Comparison of ENCODE assay signal across 2 cellular contexts in the genomic region with DNA sequence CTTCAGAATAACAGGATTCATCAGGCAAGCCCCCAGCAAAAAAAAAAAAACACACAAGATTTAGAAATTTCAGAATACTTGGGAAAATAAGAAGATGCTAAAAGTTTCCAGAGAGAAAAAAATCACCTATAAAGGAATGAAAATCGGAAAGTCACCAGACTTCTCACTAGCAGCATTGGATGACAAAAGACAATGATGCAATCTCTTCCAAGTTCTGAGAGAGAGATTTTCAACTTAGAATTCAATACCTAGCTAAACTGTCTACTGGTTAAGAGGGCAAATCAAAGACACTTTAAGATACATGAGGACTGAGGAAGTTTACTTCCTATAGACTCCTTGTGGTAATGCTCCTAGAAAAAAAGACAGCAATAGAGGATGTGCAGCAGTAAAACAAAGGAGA.
TF ChIP-seq lines count a peak whose summit lies in the region.

No MANE protein-coding gene starts in this region.

TF ChIP-seq in HEK293, 187 proteins besides CTCF, POLR2A, EP300 and RAD21:
- peak; percentile 86 for TF ChIP-seq SETDB1 (IDR thresholded peaks at IDR 0.05; ENCODE audit: insufficient read length, low read length)
- TF ChIP-seq ZNF449 (tag by site-specific recombination; IDR thresholded peaks at IDR 0.05), result no peak
- no peak for TF ChIP-seq ZNF394 (tag by site-specific recombination; IDR thresholded peaks at IDR 0.05; ENCODE audit: borderline replicate concordance)
- TF ChIP-seq PRDM10 (tag by site-specific recombination; IDR thresholded peaks at IDR 0.05), result no peak
- 0 out of 2 replicates have a peak, but pooled peaks have one; percentile 9 for TF ChIP-seq ZNF350 (tag by site-specific recombination; IDR thresholded peaks at IDR 0.05)
- no peak for TF ChIP-seq ZNF792 (tag by site-specific recombination; IDR thresholded peaks at IDR 0.05)
- TF ChIP-seq ZNF19 (tag by site-specific recombination; IDR thresholded peaks at IDR 0.05; ENCODE audit: low read depth), result no peak
- TF ChIP-seq, protein P1, sequence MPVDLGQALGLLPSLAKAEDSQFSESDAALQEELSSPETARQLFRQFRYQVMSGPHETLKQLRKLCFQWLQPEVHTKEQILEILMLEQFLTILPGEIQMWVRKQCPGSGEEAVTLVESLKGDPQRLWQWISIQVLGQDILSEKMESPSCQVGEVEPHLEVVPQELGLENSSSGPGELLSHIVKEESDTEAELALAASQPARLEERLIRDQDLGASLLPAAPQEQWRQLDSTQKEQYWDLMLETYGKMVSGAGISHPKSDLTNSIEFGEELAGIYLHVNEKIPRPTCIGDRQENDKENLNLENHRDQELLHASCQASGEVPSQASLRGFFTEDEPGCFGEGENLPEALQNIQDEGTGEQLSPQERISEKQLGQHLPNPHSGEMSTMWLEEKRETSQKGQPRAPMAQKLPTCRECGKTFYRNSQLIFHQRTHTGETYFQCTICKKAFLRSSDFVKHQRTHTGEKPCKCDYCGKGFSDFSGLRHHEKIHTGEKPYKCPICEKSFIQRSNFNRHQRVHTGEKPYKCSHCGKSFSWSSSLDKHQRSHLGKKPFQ (tag by site-specific recombination; IDR thresholded peaks at IDR 0.05), result no peak
- TF ChIP-seq HOXD13 (CRISPR knock-in tag; IDR thresholded peaks at IDR 0.05; ENCODE audit: borderline replicate concordance), result no peak

TF ChIP-seq in K562, 482 proteins besides CTCF, POLR2A, EP300 and RAD21 (continued from another document and continues in another):
- TF ChIP-seq CBX3 (IDR thresholded peaks at IDR 0.05; ENCODE audit: borderline replicate concordance in 1 of 2, low read length in 2 of 2), result peak in 1 of 2 experiments; percentile 98; a peak in 2 of 3 replicates
- TF ChIP-seq ZEB2 (IDR thresholded peaks at IDR 0.05), result peak; percentile 61; the same call in 1 of the 2 replicates
- no peak for TF ChIP-seq TAL1 (IDR thresholded peaks at IDR 0.05)
- no peak for TF ChIP-seq ZMIZ1 (IDR thresholded peaks at IDR 0.05; ENCODE audit: low read depth in 2 of 2, low read length in 2 of 2)
- TF ChIP-seq FIP1L1 (IDR thresholded peaks at IDR 0.05; ENCODE audit: low read depth, low read length, poor library complexity, severe bottlenecking), result no peak
- TF ChIP-seq PRPF4 (IDR thresholded peaks at IDR 0.05; ENCODE audit: insufficient read depth, low read depth, low read length, poor library complexity, severe bottlenecking), result no peak
- TF ChIP-seq, protein P2, sequence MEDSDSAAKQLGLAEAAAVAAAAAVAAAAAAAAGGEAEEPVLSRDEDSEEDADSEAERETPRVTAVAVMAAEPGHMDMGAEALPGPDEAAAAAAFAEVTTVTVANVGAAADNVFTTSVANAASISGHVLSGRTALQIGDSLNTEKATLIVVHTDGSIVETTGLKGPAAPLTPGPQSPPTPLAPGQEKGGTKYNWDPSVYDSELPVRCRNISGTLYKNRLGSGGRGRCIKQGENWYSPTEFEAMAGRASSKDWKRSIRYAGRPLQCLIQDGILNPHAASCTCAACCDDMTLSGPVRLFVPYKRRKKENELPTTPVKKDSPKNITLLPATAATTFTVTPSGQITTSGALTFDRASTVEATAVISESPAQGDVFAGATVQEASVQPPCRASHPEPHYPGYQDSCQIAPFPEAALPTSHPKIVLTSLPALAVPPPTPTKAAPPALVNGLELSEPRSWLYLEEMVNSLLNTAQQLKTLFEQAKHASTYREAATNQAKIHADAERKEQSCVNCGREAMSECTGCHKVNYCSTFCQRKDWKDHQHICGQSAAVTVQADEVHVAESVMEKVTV (CRISPR knock-in tag; IDR thresholded peaks at IDR 0.05), result no peak
- 0 out of 2 replicates have a peak, but pooled peaks have one; percentile 11 for TF ChIP-seq EP400 (IDR thresholded peaks at IDR 0.05)
- no peak for TF ChIP-seq FOS (IDR thresholded peaks at IDR 0.05; ENCODE audit: extremely low read depth, insufficient read length)
- no peak for TF ChIP-seq NR0B1 (IDR thresholded peaks at IDR 0.05; ENCODE audit: partially characterized antibody)
- peak; percentile 98 for TF ChIP-seq ZFP1 (CRISPR knock-in tag; IDR thresholded peaks at IDR 0.05)
- TF ChIP-seq GATAD2B (IDR thresholded peaks at IDR 0.05; ENCODE audit: borderline replicate concordance), result no peak
- TF ChIP-seq CBX5 (IDR thresholded peaks at IDR 0.05; ENCODE audit: borderline replicate concordance, low read depth), result peak; percentile 84
- no peak for TF ChIP-seq ADNP (tag; IDR thresholded peaks at IDR 0.05)
- TF ChIP-seq TSC22D4 (tag; IDR thresholded peaks at IDR 0.05), result no peak
- no peak for TF ChIP-seq NR4A1 (CRISPR knock-in tag; IDR thresholded peaks at IDR 0.05)
- TF ChIP-seq NR4A1 (tag; IDR thresholded peaks at IDR 0.05), result no peak
- peak; percentile 42; the same call in 1 of the 2 replicates for TF ChIP-seq NBN (IDR thresholded peaks at IDR 0.05; ENCODE audit: low read depth)
- TF ChIP-seq ZFP36 (IDR thresholded peaks at IDR 0.05; ENCODE audit: low read depth, low read length, partially characterized antibody), result no peak
- no peak for TF ChIP-seq SP1 (CRISPR knock-in tag; IDR thresholded peaks at IDR 0.05)
- no peak for TF ChIP-seq SMC3 (conservative IDR thresholded peaks at IDR 0.05; ENCODE audit: insufficient read depth, low read depth, low read length)
- 0 out of 2 replicates have a peak, but pooled peaks have one; percentile 17 for TF ChIP-seq CEBPG (CRISPR knock-in tag; IDR thresholded peaks at IDR 0.05)
- peak; percentile 72 to 90; a peak in 3 of 4 replicates for TF ChIP-seq CEBPG (tag; conservative IDR thresholded peaks at IDR 0.05 in 1 of 2, IDR thresholded peaks at IDR 0.05 in 1 of 2)
- TF ChIP-seq CREM (IDR thresholded peaks at IDR 0.05; ENCODE audit: low read depth), result no peak
- no peak for TF ChIP-seq NR3C1 (CRISPR knock-in tag; IDR thresholded peaks at IDR 0.05)
- no peak for TF ChIP-seq NKRF (IDR thresholded peaks at IDR 0.05; ENCODE audit: borderline replicate concordance)
- no peak for TF ChIP-seq CBX1 (IDR thresholded peaks at IDR 0.05; ENCODE audit: low read depth)
- TF ChIP-seq TRIM24 (IDR thresholded peaks at IDR 0.05), result peak; percentile 94 to 97
- TF ChIP-seq MNT (conservative IDR thresholded peaks at IDR 0.05), result no peak
- TF ChIP-seq CEBPB (tag; IDR thresholded peaks at IDR 0.05), result peak; percentile 66
- TF ChIP-seq SP2 (IDR thresholded peaks at IDR 0.05; ENCODE audit: extremely low read depth, low read depth, low read length, poor library complexity, severe bottlenecking), result no peak
- TF ChIP-seq SMAD2 (IDR thresholded peaks at IDR 0.05; ENCODE audit: low read depth, low read length), result no peak
- TF ChIP-seq, protein P3, sequence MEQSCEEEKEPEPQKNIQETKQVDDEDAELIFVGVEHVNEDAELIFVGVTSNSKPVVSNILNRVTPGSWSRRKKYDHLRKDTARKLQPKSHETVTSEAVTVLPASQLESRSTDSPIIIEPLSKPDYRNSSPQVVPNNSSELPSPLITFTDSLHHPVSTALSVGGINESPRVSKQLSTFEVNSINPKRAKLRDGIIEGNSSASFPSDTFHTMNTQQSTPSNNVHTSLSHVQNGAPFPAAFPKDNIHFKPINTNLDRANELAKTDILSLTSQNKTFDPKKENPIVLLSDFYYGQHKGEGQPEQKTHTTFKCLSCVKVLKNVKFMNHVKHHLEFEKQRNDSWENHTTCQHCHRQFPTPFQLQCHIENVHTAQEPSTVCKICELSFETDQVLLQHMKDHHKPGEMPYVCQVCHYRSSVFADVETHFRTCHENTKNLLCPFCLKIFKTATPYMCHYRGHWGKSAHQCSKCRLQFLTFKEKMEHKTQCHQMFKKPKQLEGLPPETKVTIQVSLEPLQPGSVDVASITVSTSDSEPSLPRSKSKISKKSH (CRISPR knock-in tag; IDR thresholded peaks at IDR 0.05), result no peak
- TF ChIP-seq ZNF280A (IDR thresholded peaks at IDR 0.05; ENCODE audit: low read depth, partially characterized antibody), result peak; percentile 67
- no peak for TF ChIP-seq PML (IDR thresholded peaks at IDR 0.05; ENCODE audit: low read length)
- peak; percentile 96; the same call in 1 of the 2 replicates for TF ChIP-seq TRIM28 (IDR thresholded peaks at IDR 0.05)
- no peak for TF ChIP-seq SMARCB1 (IDR thresholded peaks at IDR 0.05; ENCODE audit: insufficient read length, low read depth)
- peak; percentile 50; the same call in 1 of the 2 replicates for TF ChIP-seq IRF9 (tag; IDR thresholded peaks at IDR 0.05)
- TF ChIP-seq ZNF232 (CRISPR knock-in tag; IDR thresholded peaks at IDR 0.05), result no peak
- peak; percentile 89 for TF ChIP-seq ATF3 (IDR thresholded peaks at IDR 0.05)
- TF ChIP-seq ATF3 (CRISPR knock-in tag; conservative IDR thresholded peaks at IDR 0.05), result no peak
- no peak for TF ChIP-seq SREBF2 (CRISPR knock-in tag; IDR thresholded peaks at IDR 0.05)
